Comparison of ENCODE assay signal across 19 cellular contexts in genomic region chr19:51564791-51565190, GRCh38. TPM values are rescaled to one million over a fixed set of nuclear protein-coding genes. Genes with fewer than 3 reads are reported as not detected.
DNase-seq lines count a peak whose midpoint lies in the region; ATAC-seq, FAIRE-seq and TF ChIP-seq lines count a peak whose summit lies in the region.
"Had no signal": no experiment of that assay in that cellular context is flagged by ENCODE, and none has a peak within 500 bp of the region (broad histone marks: within the 10 kb centered on the region; RNA-seq: fewer than 3 reads in every experiment).

No MANE protein-coding gene starts in this region.

- H3K27me3 ChIP-seq in esophagus squamous epithelium, result peaks cover 0 to 70% (median 2%) of the 10 kb centered on the region in 4 donors
- H3K27me3 ChIP-seq: SJSA1 had no signal

- no peaks in the 10 kb centered on the region for H3K9me3 Mint-ChIP-seq in activated B cell treated with CpG ODN at 0.5 μM for 24 hours
- H3K9me3 Mint-ChIP-seq: activated naive CD8-positive, alpha-beta T cell treated with anti-CD3 and anti-CD28 coated beads for 36 hours had no signal

- intact Hi-C loops in activated B cell treated with CpG ODN at 0.5 μM for 24 hours (cut with micrococcal nuclease), result no loop called here
- intact Hi-C loops in esophagus squamous epithelium (cut with DNase I), result no loop called here

- H3K27me3 Mint-ChIP-seq in activated B cell treated with CpG ODN at 0.5 μM for 24 hours, result no peaks in the 10 kb centered on the region

- H3K9me3 ChIP-seq in esophagus squamous epithelium, result no peaks in the 10 kb centered on the region
- H3K9me3 ChIP-seq: gastrocnemius medialis, HAP-1, SJSA1 had no signal

- H3K4me3 ChIP-seq in esophagus squamous epithelium, result no peak overlapping the region
- H3K4me3 ChIP-seq: A549, gastrocnemius medialis, HAP-1, SJSA1 had no signal

- peak; percentile 62 to 64 for DNase-seq in AML-193 (lab: John Stamatoyannopoulos, UW)
- DNase-seq in GM12891 (ENCODE audit: insufficient read length, low spot score), result no peak
- DNase-seq in NAMALWA (ENCODE audit: low spot score), result peak; percentile 6
- no peak for DNase-seq in activated B cell treated with CpG ODN at 0.5 μM for 24 hours
- DNase-seq in NCI-H2196 (lab: John Stamatoyannopoulos, UW; ENCODE audit: unreplicated experiment), result no peak
- no peak for DNase-seq in GM12892 (ENCODE audit: insufficient read length)
- no peak for DNase-seq in NCI-H1417 treated with DMSO at 0.1 percent for 48 hours (lab: John Stamatoyannopoulos, UW)
- no peak for DNase-seq in esophagus squamous epithelium (lab: John Stamatoyannopoulos, UW)
- DNase-seq: activated CD8-positive, alpha-beta memory T cell treated with anti-CD3 and anti-CD28 coated beads, Interleukin-2, amount 50 U/mL, for 4 hours; activated naive CD8-positive, alpha-beta T cell treated with anti-CD3 and anti-CD28 coated beads for 36 hours; gastrocnemius medialis; NCI-H146; NCI-H526 had no signal

- no peaks in the 10 kb centered on the region for H3K36me3 ChIP-seq in esophagus squamous epithelium
- H3K36me3 ChIP-seq: gastrocnemius medialis, HAP-1, SJSA1 had no signal

- ATAC-seq in activated B cell treated with CpG ODN at 0.5 μM for 24 hours (ENCODE audit: low read depth), result peak; percentile 75
- ATAC-seq: A549, gastrocnemius medialis had no signal

- POLR2A ChIA-PET in activated B cell treated with CpG ODN at 0.5 μM for 24 hours (lab: Charles Lee), result interaction anchor here (1.6 kb wide), 1 partner anchor 35 kb away, joined by 4 read pairs; no protein-coding TSS in a partner anchor

- no peaks in the 10 kb centered on the region for H3K36me3 Mint-ChIP-seq in activated B cell treated with CpG ODN at 0.5 μM for 24 hours (ENCODE audit: low read depth)
- H3K36me3 Mint-ChIP-seq: activated naive CD8-positive, alpha-beta T cell treated with anti-CD3 and anti-CD28 coated beads for 36 hours had no signal

- no peak overlapping the region for H3K27ac ChIP-seq in esophagus squamous epithelium
- H3K27ac ChIP-seq: A549, gastrocnemius medialis, SJSA1 had no signal

- WGBS in esophagus squamous epithelium, 2 donors, result 12 to 51% methylated on average over 3 to 4 of the region's 6 CpGs

- no peak for TF ChIP-seq POLR2A in GM12891 (IDR thresholded peaks at IDR 0.05; ENCODE audit: low read depth, low read length)
- TF ChIP-seq POLR2A in GM12892 (IDR thresholded peaks at IDR 0.05; ENCODE audit: low read depth, low read length), result no peak
- no peak for TF ChIP-seq POLR2A in esophagus squamous epithelium (IDR thresholded peaks at IDR 0.05)

- CTCF ChIA-PET in activated B cell treated with CpG ODN at 0.5 μM for 24 hours (lab: Charles Lee), result interaction anchor here (0.6 to 1.8 kb wide), 5 partner anchors 11 to 93 kb away, joined by 3 to 9 read pairs (median 5); no protein-coding TSS in a partner anchor

- H3K4me1 ChIP-seq in esophagus squamous epithelium, result no peaks in the 10 kb centered on the region
- H3K4me1 ChIP-seq: A549, gastrocnemius medialis, HAP-1, SJSA1 had no signal

- peaks cover 30% of the 10 kb centered on the region for H3K4me1 Mint-ChIP-seq in activated B cell treated with CpG ODN at 0.5 μM for 24 hours
- H3K4me1 Mint-ChIP-seq: activated naive CD8-positive, alpha-beta T cell treated with anti-CD3 and anti-CD28 coated beads for 36 hours had no signal

- no peak overlapping the region for H3K27ac Mint-ChIP-seq in activated B cell treated with CpG ODN at 0.5 μM for 24 hours
- H3K27ac Mint-ChIP-seq: activated naive CD8-positive, alpha-beta T cell treated with anti-CD3 and anti-CD28 coated beads for 36 hours; progenitor cell of endocrine pancreas had no signal

- TF ChIP-seq CTCF in activated B cell treated with CpG ODN at 0.5 μM for 24 hours (IDR thresholded peaks at IDR 0.05), result no peak
- TF ChIP-seq CTCF in esophagus squamous epithelium (IDR thresholded peaks at IDR 0.05), result no peak

- peak; percentile 87 for FAIRE-seq in GM12891 (lab: Jason Lieb, UNC)
- no peak for FAIRE-seq in GM12892 (lab: Jason Lieb, UNC)
- FAIRE-seq: A549 had no signal

- H3K4me3 Mint-ChIP-seq in activated B cell treated with CpG ODN at 0.5 μM for 24 hours, result peak overlapping the region; percentile 24
- H3K4me3 Mint-ChIP-seq: activated naive CD8-positive, alpha-beta T cell treated with anti-CD3 and anti-CD28 coated beads for 36 hours had no signal

TF ChIP-seq in GM12891, 5 proteins besides CTCF, POLR2A, EP300 and RAD21:
- TF ChIP-seq TAF1 (IDR thresholded peaks at IDR 0.05; ENCODE audit: low read depth, low read length) (no peak), SPI1 (IDR thresholded peaks at IDR 0.05; ENCODE audit: low read depth, low read length) (peak; percentile 95), POU2F2 (IDR thresholded peaks at IDR 0.05; ENCODE audit: low read depth, low read length) (0 out of 2 replicates have a peak, but pooled peaks have one; percentile 8), PAX5 (IDR thresholded peaks at IDR 0.05; ENCODE audit: insufficient read depth, low read length, severe bottlenecking) (no peak), POLR2AphosphoS5 (IDR thresholded peaks at IDR 0.05; ENCODE audit: low read depth, low read length) (no peak)

RNA-seq across cellular contexts. Expression of gene ZNF175, which starts 6.3 kb away (rescaled TPM):
- 7.1 TPM for polyA plus RNA-seq in GM12891 (2012; ENCODE audit: low read depth, missing spikeins)
- total RNA-seq in activated B cell treated with CpG ODN at 0.5 μM for 24 hours, result 20.6 and 23.6 TPM in 2 replicates
- polyA plus RNA-seq in GM12892 (2012; ENCODE audit: missing spikeins), result 5.9 TPM
- 1 to 10 TPM; 2.5 to 5.7 (median 2.9) TPM for total RNA-seq in esophagus squamous epithelium

RNA-seq across cellular contexts. Expression of gene SIGLEC6, which starts 33.3 kb away (rescaled TPM):
- 1.1 TPM for polyA plus RNA-seq in GM12891 (2012; ENCODE audit: low read depth, missing spikeins)
- total RNA-seq in activated B cell treated with CpG ODN at 0.5 μM for 24 hours (16.4 and 28.7 TPM in 2 replicates), esophagus squamous epithelium (1 to 10 TPM in 1 of 4 donors, not detected in 3; 7.1 TPM)
- 1.00 TPM for polyA plus RNA-seq in GM12892 (2012; ENCODE audit: missing spikeins)
- total RNA-seq: activated naive CD8-positive, alpha-beta T cell treated with anti-CD3 and anti-CD28 coated beads for 36 hours; HT-29; kidney epithelial cell; progenitor cell of endocrine pancreas; SJSA1 had no signal
- polyA plus RNA-seq: A549 had no signal

Comparison
In these comparisons a context has a peak if more than half of its experiments do, and no peak if none do; other contexts are left out.
1. DNase-seq: peak in AML-193 (2 of 2) and NAMALWA (single experiment); none in GM12891 (single experiment), activated B cell treated with CpG ODN at 0.5 μM for 24 hours (single experiment), NCI-H2196 (single experiment), GM12892 (single experiment), NCI-H1417 treated with DMSO at 0.1 percent for 48 hours (single experiment) and esophagus squamous epithelium (single experiment).